Comparison of ENCODE assay signal across 19 cellular contexts in the genomic region with DNA sequence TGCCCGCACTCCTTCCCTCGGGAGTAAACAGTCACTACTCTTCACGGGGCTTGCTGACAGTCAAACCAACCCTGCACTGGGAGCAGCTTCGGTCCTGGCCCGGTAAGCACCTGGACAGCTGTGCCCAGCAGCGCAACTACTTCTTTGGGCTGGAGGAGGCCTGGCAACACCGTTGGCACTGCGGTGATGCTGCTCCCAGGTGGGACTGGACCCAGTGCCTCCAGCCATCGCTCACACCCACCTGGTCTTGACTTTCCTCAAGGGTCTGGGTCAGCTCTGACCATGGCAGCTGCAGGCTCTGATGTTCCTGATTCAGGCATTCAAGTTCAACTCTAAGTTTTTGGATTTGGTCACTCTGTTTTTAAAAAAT.
"Had no signal": no experiment of that assay in that cellular context is flagged by ENCODE, and none has a peak within 500 bp of the region (broad histone marks: within the 10 kb centered on the region; RNA-seq: fewer than 3 reads in every experiment).

No MANE protein-coding gene starts in this region.

- H3K9me3 ChIP-seq: neutrophil, right atrium auricular region, testis, tibial nerve, upper lobe of right lung, vagina had no signal

- H3K36me3 Mint-ChIP-seq: naive thymus-derived CD4-positive, alpha-beta T cell; stimulated activated effector memory CD8-positive, alpha-beta T cell treated with anti-CD3 and anti-CD28 coated beads, Interleukin-12 subunit alpha, Interleukin-12 subunit beta, amount 100 ng/mL, for 72 hours had no signal

- H3K4me1 Mint-ChIP-seq: nephron progenitor cell; stimulated activated effector memory CD8-positive, alpha-beta T cell treated with anti-CD3 and anti-CD28 coated beads, Interleukin-12 subunit alpha, Interleukin-12 subunit beta, amount 100 ng/mL, for 72 hours had no signal

- H3K4me2 ChIP-seq: smooth muscle cell had no signal

- H3K36me3 ChIP-seq: neutrophil, upper lobe of right lung had no signal

- H3K27me3 Mint-ChIP-seq: naive thymus-derived CD4-positive, alpha-beta T cell; stimulated activated naive CD8-positive, alpha-beta T cell treated with anti-CD3 and anti-CD28 coated beads, Interleukin-15, Interleukin-2, amounts not matched to agents 100 ng/mL and 50 ng/mL, for 24 hours had no signal

- H3K9me3 Mint-ChIP-seq: naive thymus-derived CD4-positive, alpha-beta T cell; nephron progenitor cell; stimulated activated effector memory CD8-positive, alpha-beta T cell treated with anti-CD3 and anti-CD28 coated beads, Interleukin-12 subunit alpha, Interleukin-12 subunit beta, amount 100 ng/mL, for 72 hours; stimulated activated naive CD8-positive, alpha-beta T cell treated with anti-CD3 and anti-CD28 coated beads, Interleukin-15, Interleukin-2, amounts not matched to agents 100 ng/mL and 50 ng/mL, for 24 hours had no signal

- DNase-seq: dermis blood vessel endothelial cell; erythroblast; foreskin keratinocyte; hippocampal formation; kidney glomerular epithelial cell; mesendoderm; naive thymus-derived CD4-positive, alpha-beta T cell; nephron progenitor cell; stimulated activated CD4-positive, alpha-beta T cell treated with anti-CD3 and anti-CD28 coated beads, Interleukin-4, amount 100 ng/mL, for 1 hour; stimulated activated CD8-positive, alpha-beta memory T cell treated with anti-CD3 and anti-CD28 coated beads, Interleukin-4, amount 100 ng/mL, for 48 hours; testis; upper lobe of right lung had no signal

- H3K4me1 ChIP-seq: foreskin keratinocyte, testis, tibial nerve, upper lobe of right lung, vagina had no signal

- H3K27ac Mint-ChIP-seq: naive thymus-derived CD4-positive, alpha-beta T cell; nephron progenitor cell; stimulated activated effector memory CD8-positive, alpha-beta T cell treated with anti-CD3 and anti-CD28 coated beads, Interleukin-12 subunit alpha, Interleukin-12 subunit beta, amount 100 ng/mL, for 72 hours; stimulated activated naive CD8-positive, alpha-beta T cell treated with anti-CD3 and anti-CD28 coated beads, Interleukin-15, Interleukin-2, amounts not matched to agents 100 ng/mL and 50 ng/mL, for 24 hours had no signal

- H3K4me3 Mint-ChIP-seq: naive thymus-derived CD4-positive, alpha-beta T cell; nephron progenitor cell; stimulated activated effector memory CD8-positive, alpha-beta T cell treated with anti-CD3 and anti-CD28 coated beads, Interleukin-12 subunit alpha, Interleukin-12 subunit beta, amount 100 ng/mL, for 72 hours; stimulated activated naive CD8-positive, alpha-beta T cell treated with anti-CD3 and anti-CD28 coated beads, Interleukin-15, Interleukin-2, amounts not matched to agents 100 ng/mL and 50 ng/mL, for 24 hours had no signal

- H3K4me3 ChIP-seq: right atrium auricular region, smooth muscle cell, testis, tibial nerve, upper lobe of right lung, vagina had no signal

- H3K27me3 ChIP-seq: foreskin keratinocyte, neutrophil, right atrium auricular region, testis, tibial nerve, upper lobe of right lung, vagina had no signal

- H3K27ac ChIP-seq: foreskin keratinocyte, neutrophil, right atrium auricular region, testis, upper lobe of right lung, vagina had no signal

- ATAC-seq: foreskin keratinocyte; stimulated activated effector memory CD8-positive, alpha-beta T cell treated with anti-CD3 and anti-CD28 coated beads, Interleukin-12 subunit alpha, Interleukin-12 subunit beta, amount 100 ng/mL, for 72 hours; upper lobe of right lung had no signal
